20 cellular contexts compared by ENCODE assay signal in the genomic region with DNA sequence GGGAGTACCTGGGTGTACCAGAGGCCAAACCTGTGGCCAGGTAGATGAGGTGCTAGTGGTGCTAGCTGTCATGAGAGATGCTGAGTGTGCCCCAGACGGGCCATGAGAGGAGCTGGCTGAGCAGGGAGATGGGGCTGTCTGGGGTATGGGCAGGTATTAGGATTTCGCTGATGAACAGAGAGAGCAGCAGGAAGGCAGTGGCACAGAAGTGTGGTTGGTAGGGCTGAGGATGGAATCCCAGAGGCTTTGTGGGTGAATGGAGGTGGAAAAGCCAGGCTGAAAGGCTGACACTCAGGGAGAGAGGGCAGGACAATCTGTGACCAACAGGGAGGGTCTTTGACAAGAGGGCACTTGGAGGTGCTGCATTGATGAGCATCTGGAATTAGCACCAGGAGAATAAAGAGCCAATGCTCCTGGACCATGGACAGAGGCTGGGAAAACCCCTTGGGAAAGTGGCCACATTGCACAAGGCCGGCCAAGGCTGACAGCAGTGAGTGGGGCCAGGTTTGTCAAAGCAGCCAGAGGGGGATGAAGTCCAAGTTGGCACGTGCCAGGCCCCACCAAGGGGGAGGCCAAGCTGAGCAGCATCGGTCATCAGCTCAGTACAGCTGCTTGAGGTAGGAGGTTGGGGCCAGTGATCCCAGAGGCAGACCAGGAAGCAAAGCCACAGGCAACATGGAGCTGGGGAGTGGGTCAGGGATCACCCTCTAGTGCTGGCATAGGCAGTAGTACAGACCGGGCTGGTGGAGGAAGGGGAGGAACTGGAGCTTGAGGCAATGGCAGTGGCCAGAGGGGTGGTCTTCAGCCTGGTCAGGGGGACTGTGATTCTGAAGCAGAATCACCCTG. TPM values are rescaled to one million over a fixed set of nuclear protein-coding genes. Genes with fewer than 3 reads are reported as not detected.
A peak's percentile ranks its signal among the peaks of the same experiment; 100 is the strongest.
DNase-seq lines count a peak whose midpoint lies in the region; ATAC-seq and TF ChIP-seq lines count a peak whose summit lies in the region.
"Had no signal": no experiment of that assay in that cellular context is flagged by ENCODE, and none has a peak within 500 bp of the region (broad histone marks: within the 10 kb centered on the region; RNA-seq: fewer than 3 reads in every experiment).

No MANE protein-coding gene starts in this region.

- DNase-seq in cardiac septum (ENCODE audit: low spot score) (peak; percentile 50), left ventricle myocardium superior (no peak), fibroblast of the aortic adventitia (ENCODE audit: low read depth) (peak; percentile 37), mesenteric fat pad (ENCODE audit: low spot score) (peak; percentile 74), upper lobe of right lung (peak; percentile 57), posterior vena cava (ENCODE audit: low spot score) (no peak), NCI-H748 (lab: John Stamatoyannopoulos, UW; ENCODE audit: unreplicated experiment) (no peak), GM13976 (ENCODE audit: low spot score) (no peak)
- DNase-seq: activated CD4-positive, alpha-beta T cell treated with anti-CD3 and anti-CD28 coated beads for 36 hours; activated gamma-delta T cell; NCI-H1048; sigmoid colon; stimulated activated CD4-positive, alpha-beta T cell treated with anti-CD3 and anti-CD28 coated beads, Interleukin-12 subunit alpha, Interleukin-12 subunit beta, amount 100 ng/mL, for 4 hours; T-helper 9 cell had no signal

- H3K9me3 ChIP-seq in upper lobe of right lung = no peaks in the 10 kb centered on the region
- H3K9me3 ChIP-seq: heart right ventricle, prostate gland, sigmoid colon, tibial artery had no signal

- intact Hi-C loops in cardiac septum (cut with DNase I) = loop anchor here (2.0 to 5.0 kb wide), 3 partner anchors 53 to 542 kb away; a partner anchor contains a TSS
- intact Hi-C loops in left ventricle myocardium superior (cut with micrococcal nuclease) = no loop called here
- intact Hi-C loops in upper lobe of right lung (cut with DNase I) = loop anchor here (5.0 kb wide), 1 partner anchor 543 kb away; no protein-coding TSS in a partner anchor
- intact Hi-C loops in posterior vena cava (cut with DNase I) = loop anchor here (10.0 kb wide), 2 partner anchors 536 to 546 kb away; no protein-coding TSS in a partner anchor

- H3K4me3 ChIP-seq in fibroblast of the aortic adventitia (ENCODE audit: low read depth, low read length) = no peak overlapping the region
- H3K4me3 ChIP-seq in upper lobe of right lung = no peak overlapping the region
- H3K4me3 ChIP-seq: heart right ventricle, prostate gland, sigmoid colon, tibial artery had no signal

- TF ChIP-seq CTCF in fibroblast of the aortic adventitia (IDR thresholded peaks at IDR 0.05; ENCODE audit: insufficient read depth, low read length) = no peak
- TF ChIP-seq CTCF in upper lobe of right lung (IDR thresholded peaks at IDR 0.05) = no peak
- TF ChIP-seq CTCF in GM13976 (IDR thresholded peaks at IDR 0.05; ENCODE audit: borderline replicate concordance, control extremely low read depth, extremely low read depth, insufficient read depth, missing control alignments) = no peak

- no peak overlapping the region for H3K27ac ChIP-seq in upper lobe of right lung
- H3K27ac ChIP-seq: foreskin keratinocyte, heart right ventricle, prostate gland, sigmoid colon, tibial artery, VCaP had no signal

- no peaks in the 10 kb centered on the region for H3K36me3 ChIP-seq in upper lobe of right lung
- H3K36me3 ChIP-seq: prostate gland had no signal

- ATAC-seq in left ventricle myocardium superior (no peak), upper lobe of right lung (no peak)

- in situ Hi-C loops in GM13976 (cut with MboI; ENCODE audit: low sequenced_read_pairs, unreplicated experiment) = loop anchor here (10.0 to 25.0 kb wide), 2 partner anchors 148 to 546 kb away; no protein-coding TSS in a partner anchor

- H3K27me3 ChIP-seq in upper lobe of right lung = no peaks in the 10 kb centered on the region
- H3K27me3 ChIP-seq: foreskin keratinocyte, heart right ventricle, sigmoid colon, tibial artery had no signal

- H3K4me1 ChIP-seq in upper lobe of right lung = no peaks in the 10 kb centered on the region
- H3K4me1 ChIP-seq: prostate gland, sigmoid colon, tibial artery had no signal

RNA-seq across cellular contexts. Expression of a gene that starts 19.7 kb away (rescaled TPM):
- total RNA-seq in cardiac septum (0.70 TPM), left ventricle myocardium superior (0.32 TPM), fibroblast of the aortic adventitia (ENCODE audit: low replicate concordance) (0.09 TPM in 1 of 2 replicates, not detected in the other), mesenteric fat pad (14.0 TPM), upper lobe of right lung (1.7 TPM), posterior vena cava (1 to 10 TPM in 1 of 2 donors, under 1 TPM in 1; 0.76 to 1.3 TPM)
- total RNA-seq: H7 had no signal

RNA-seq across cellular contexts. Expression of a gene that starts 31.6 kb away (rescaled TPM):
- total RNA-seq in cardiac septum = 7.9 TPM
- 5.7 TPM for total RNA-seq in left ventricle myocardium superior
- total RNA-seq in fibroblast of the aortic adventitia (ENCODE audit: low replicate concordance) = 8.9 and 13.4 TPM in 2 replicates
- 8.4 TPM for total RNA-seq in mesenteric fat pad
- 12.9 TPM for total RNA-seq in upper lobe of right lung
- 1 to 10 TPM; 6.7 to 7.1 TPM for total RNA-seq in posterior vena cava

RNA-seq across cellular contexts. Expression of a gene that starts 51.7 kb away (rescaled TPM):
- total RNA-seq in cardiac septum (10.2 TPM), left ventricle myocardium superior (5.2 TPM), fibroblast of the aortic adventitia (ENCODE audit: low replicate concordance) (37.5 and 55.8 TPM in 2 replicates), mesenteric fat pad (25.9 TPM), upper lobe of right lung (20.4 TPM), posterior vena cava (10 to 100 TPM; 26.7 to 30.1 TPM)

Comparison
In these comparisons a context has a peak if more than half of its experiments do, and no peak if none do; other contexts are left out.
1. DNase-seq: peak in cardiac septum (single experiment), fibroblast of the aortic adventitia (single experiment), mesenteric fat pad (single experiment) and upper lobe of right lung (single experiment); none in left ventricle myocardium superior (single experiment), posterior vena cava (single experiment), NCI-H748 (single experiment) and GM13976 (single experiment).